In genomic region chr12:121582583-121583333, GRCh38 we compare ENCODE assay signal across 1 cellular context.
TF ChIP-seq lines count a peak whose summit lies in the region.

No MANE protein-coding gene starts in this region.

TF ChIP-seq in GM12878, 131 proteins besides CTCF, POLR2A, EP300 and RAD21:
- TF ChIP-seq FOXM1 (IDR thresholded peaks at IDR 0.05; ENCODE audit: low read depth, low read length) (no peak), RCOR1 (conservative IDR thresholded peaks at IDR 0.05; ENCODE audit: low read depth, low read length) (no peak), NBN (IDR thresholded peaks at IDR 0.05) (no peak), IKZF2 (IDR thresholded peaks at IDR 0.05) (0 out of 4 replicates have a peak, but pooled peaks of 1 of the 2 experiments have one; percentile 18), YY1 (IDR thresholded peaks at IDR 0.05; ENCODE audit: low read depth, low read length) (0 out of 2 replicates have a peak, but pooled peaks have one; percentile 2)
